In genomic region chr4:175054980-175055379, GRCh38 we compare ENCODE assay signal across 19 cellular contexts.
DNase-seq lines count a peak whose midpoint lies in the region; ATAC-seq and TF ChIP-seq lines count a peak whose summit lies in the region.
"Had no signal": no experiment of that assay in that cellular context is flagged by ENCODE, and none has a peak within 500 bp of the region (broad histone marks: within the 10 kb centered on the region; RNA-seq: fewer than 3 reads in every experiment).

No MANE protein-coding gene starts in this region.

- TF ChIP-seq POLR2A in NB4 (IDR thresholded peaks at IDR 0.05; ENCODE audit: extremely low read depth, insufficient read length) = no peak

- no peaks in the 10 kb centered on the region for H3K4me1 ChIP-seq in DOHH2 (ENCODE audit: control insufficient read depth, low read length)
- H3K4me1 ChIP-seq: breast epithelium, esophagus squamous epithelium had no signal

- no peaks in the 10 kb centered on the region for H3K27me3 ChIP-seq in DOHH2 (ENCODE audit: control insufficient read depth, low read length)
- H3K27me3 ChIP-seq: breast epithelium, dorsolateral prefrontal cortex, esophagus squamous epithelium, neutrophil had no signal

- ATAC-seq in GM18868 (IDR thresholded peaks at IDR 0.05; ENCODE audit: unreplicated experiment) (peak; percentile 58), WTC11 (peak; percentile 99), GM19023 (IDR thresholded peaks at IDR 0.05; ENCODE audit: unreplicated experiment) (no peak)
- ATAC-seq: right cardiac atrium had no signal

- H3K27me3 Mint-ChIP-seq in WTC11 (ENCODE audit: low read depth) = no peaks in the 10 kb centered on the region
- H3K27me3 Mint-ChIP-seq: activated CD4-positive, alpha-beta T cell treated with anti-CD3 and anti-CD28 coated beads, Interleukin-2, amount 10 ng/mL, durations not matched to agents 7 days and 5 days; activated naive CD8-positive, alpha-beta T cell treated with anti-CD3 and anti-CD28 coated beads for 36 hours had no signal

- POLR2A ChIA-PET in WTC11 (lab: Charles Lee) = interaction anchor here (0.7 kb wide), 1 partner anchor 175 kb away, joined by 3 read pairs; no protein-coding TSS in a partner anchor

- H3K27ac ChIP-seq in DOHH2 (ENCODE audit: low read depth, low read length) = no peak overlapping the region
- H3K27ac ChIP-seq: breast epithelium, dorsolateral prefrontal cortex, esophagus squamous epithelium, neutrophil had no signal

- peaks cover 14% of the 10 kb centered on the region for H3K9me3 Mint-ChIP-seq in WTC11

- no peak overlapping the region for H3K4me2 ChIP-seq in DOHH2 (ENCODE audit: low read length)

- peaks cover 9% of the 10 kb centered on the region for H3K4me1 Mint-ChIP-seq in WTC11
- H3K4me1 Mint-ChIP-seq: activated CD4-positive, alpha-beta T cell treated with anti-CD3 and anti-CD28 coated beads, Interleukin-2, amount 10 ng/mL, durations not matched to agents 7 days and 5 days; activated naive CD8-positive, alpha-beta T cell treated with anti-CD3 and anti-CD28 coated beads for 36 hours had no signal

- H3F3A ChIP-seq in DOHH2 (ENCODE audit: control insufficient read depth, insufficient read depth) = no peaks in the 10 kb centered on the region

- no peaks in the 10 kb centered on the region for H3K9me2 ChIP-seq in DOHH2 (replicated peaks; ENCODE audit: control insufficient read depth, low read length)

- H3K27ac Mint-ChIP-seq in WTC11 = no peak overlapping the region
- H3K27ac Mint-ChIP-seq: activated CD4-positive, alpha-beta T cell treated with anti-CD3 and anti-CD28 coated beads, Interleukin-2, amount 10 ng/mL, durations not matched to agents 7 days and 5 days; activated naive CD8-positive, alpha-beta T cell treated with anti-CD3 and anti-CD28 coated beads for 36 hours had no signal

- DNase-seq in NB4 (ENCODE audit: low read depth) (peak; percentile 1), WTC11 (ENCODE audit: low spot score) (peak; percentile 61), CD1c-positive myeloid dendritic cell (ENCODE audit: extremely low spot score) (no peak)
- DNase-seq in NK-92 treated with Interleukin-12 subunit alpha and Interleukin-12 subunit beta, amount 100 ng/mL, for 24 hours (lab: John Stamatoyannopoulos, UW) = no peak
- no peak for DNase-seq in stimulated activated CD4-positive, alpha-beta T cell treated with anti-CD3 and anti-CD28 coated beads, Interleukin-15, amount 100 ng/mL, for 24 hours
- DNase-seq: activated CD4-positive, alpha-beta T cell treated with anti-CD3 and anti-CD28 coated beads, Interleukin-2, amount 10 ng/mL, durations not matched to agents 7 days and 5 days; activated naive CD8-positive, alpha-beta T cell treated with anti-CD3 and anti-CD28 coated beads for 36 hours; activated T-cell treated with anti-CD3 and anti-CD28 coated beads, Interleukin-2, amount 50 U/mL, for 48 hours; dorsolateral prefrontal cortex; esophagus squamous epithelium; KG1; NCI-H526; right cardiac atrium; SIG-M5 had no signal

- H3K36me3 ChIP-seq in DOHH2 (ENCODE audit: control insufficient read depth, low read length) = no peaks in the 10 kb centered on the region
- H3K36me3 ChIP-seq: breast epithelium, esophagus squamous epithelium, neutrophil had no signal

- no peaks in the 10 kb centered on the region for H3K36me3 Mint-ChIP-seq in WTC11
- H3K36me3 Mint-ChIP-seq: activated naive CD8-positive, alpha-beta T cell treated with anti-CD3 and anti-CD28 coated beads for 36 hours had no signal

- peak; percentile 16 for TF ChIP-seq CTCF in DOHH2 (IDR thresholded peaks at IDR 0.05; ENCODE audit: low read depth, low read length, poor library complexity, severe bottlenecking)
- no peak for TF ChIP-seq CTCF in NB4 (IDR thresholded peaks at IDR 0.05; ENCODE audit: low read depth, low read length)
- peak; percentile 44; the same call in 1 of the 2 replicates for TF ChIP-seq CTCF in WTC11 (IDR thresholded peaks at IDR 0.05)

- H4K20me1 ChIP-seq in DOHH2 (ENCODE audit: control insufficient read depth, insufficient read depth, low read depth, low read length) = no peaks in the 10 kb centered on the region

- H3K79me2 ChIP-seq in DOHH2 (ENCODE audit: control insufficient read depth, low read length) = no peaks in the 10 kb centered on the region

- H3K4me3 Mint-ChIP-seq in WTC11 = no peak overlapping the region
- H3K4me3 Mint-ChIP-seq: activated CD4-positive, alpha-beta T cell treated with anti-CD3 and anti-CD28 coated beads, Interleukin-2, amount 10 ng/mL, durations not matched to agents 7 days and 5 days; activated naive CD8-positive, alpha-beta T cell treated with anti-CD3 and anti-CD28 coated beads for 36 hours had no signal

- no peak overlapping the region for H3K4me3 ChIP-seq in DOHH2 (ENCODE audit: low read length)
- no peak overlapping the region for H3K4me3 ChIP-seq in NB4 (ENCODE audit: low read depth, low read length)
- H3K4me3 ChIP-seq: breast epithelium, dorsolateral prefrontal cortex, esophagus squamous epithelium had no signal

- CTCF ChIA-PET in WTC11 (lab: Charles Lee) = interaction anchor here (0.7 to 1.3 kb wide), 11 partner anchors 12 to 341 kb away, joined by 3 to 7 read pairs (median 3); partner anchors contain the start of gene GLRA3

- H3K9me3 ChIP-seq in DOHH2 (ENCODE audit: control insufficient read depth, insufficient read depth, low read length) = no peaks in the 10 kb centered on the region; the same call in 1 of the 2 replicates
- H3K9me3 ChIP-seq: breast epithelium, neutrophil had no signal

TF ChIP-seq in WTC11, 78 proteins besides CTCF, POLR2A, EP300 and RAD21 (continues in another document):
- no peak for TF ChIP-seq ZMAT4 (CRISPR knock-in tag; IDR thresholded peaks at IDR 0.05)
- TF ChIP-seq NFE2L1 (CRISPR knock-in tag; IDR thresholded peaks at IDR 0.05) = no peak
- no peak for TF ChIP-seq ZBTB43 (CRISPR knock-in tag; IDR thresholded peaks at IDR 0.05)
- no peak for TF ChIP-seq MYBL2 (CRISPR knock-in tag; IDR thresholded peaks at IDR 0.05)
- TF ChIP-seq SMAD4 (CRISPR knock-in tag; IDR thresholded peaks at IDR 0.05) = no peak
- TF ChIP-seq USF1 (CRISPR knock-in tag; IDR thresholded peaks at IDR 0.05) = no peak
- TF ChIP-seq EMX1 (CRISPR knock-in tag; IDR thresholded peaks at IDR 0.05) = no peak
- TF ChIP-seq GABPB1 (CRISPR knock-in tag; IDR thresholded peaks at IDR 0.05) = no peak
- no peak for TF ChIP-seq FOXK1 (CRISPR knock-in tag; IDR thresholded peaks at IDR 0.05)
- TF ChIP-seq AR (CRISPR knock-in tag; IDR thresholded peaks at IDR 0.05) = no peak
- no peak for TF ChIP-seq ZNF121 (CRISPR knock-in tag; IDR thresholded peaks at IDR 0.05)
- no peak for TF ChIP-seq IRF1 (CRISPR knock-in tag; IDR thresholded peaks at IDR 0.05)

Comparison
In these comparisons a context has a peak if more than half of its experiments do, and no peak if none do; other contexts are left out.
1. DNase-seq: peak in NB4 (single experiment) and WTC11 (single experiment); none in CD1c-positive myeloid dendritic cell (single experiment), NK-92 treated with Interleukin-12 subunit alpha and Interleukin-12 subunit beta, amount 100 ng/mL, for 24 hours (single experiment) and stimulated activated CD4-positive, alpha-beta T cell treated with anti-CD3 and anti-CD28 coated beads, Interleukin-15, amount 100 ng/mL, for 24 hours (single experiment).